ENCODE assay signal across 9 cellular contexts in genomic region chr22:46074771-46075551, GRCh38.
DNase-seq lines count a peak whose midpoint lies in the region; ATAC-seq and TF ChIP-seq lines count a peak whose summit lies in the region.
"Had no signal": no experiment of that assay in that cellular context is flagged by ENCODE, and none has a peak within 500 bp of the region (broad histone marks: within the 10 kb centered on the region; RNA-seq: fewer than 3 reads in every experiment).

No MANE protein-coding gene starts in this region.

- no peaks in the 10 kb centered on the region for H3K27me3 ChIP-seq in CD8-positive, alpha-beta T cell (ENCODE audit: insufficient read depth, low read length)

- no peak for TF ChIP-seq CTCF in CD8-positive, alpha-beta T cell (IDR thresholded peaks at IDR 0.05)

- POLR2A ChIA-PET in CD8-positive, alpha-beta T cell (lab: Charles Lee) = no interaction called here

- no peaks in the 10 kb centered on the region for H3K27me3 Mint-ChIP-seq in activated T-helper 17 cell treated with anti-CD3 and anti-CD28 coated beads, Interleukin-2, amount 50 U/mL, for 72 hours
- H3K27me3 Mint-ChIP-seq in CD8-positive, alpha-beta T cell (ENCODE audit: low read depth) = no peaks in the 10 kb centered on the region
- H3K27me3 Mint-ChIP-seq in stimulated activated naive B cell treated with anti-CD40 and anti-IgM and Interleukin-4, amounts not matched to agents 10 μg/mL and 1 μg/mL and 100 μg/mL, for 72 hours = no peaks in the 10 kb centered on the region

- intact Hi-C loops in left ventricle myocardium superior (cut with micrococcal nuclease) = no loop called here
- intact Hi-C loops in CD8-positive, alpha-beta T cell (cut with DNase I, micrococcal nuclease) = loop anchor here in 1 of 2 experiments (5.0 kb wide), 1 partner anchor 38 kb away; no protein-coding TSS in a partner anchor

- H3K27ac ChIP-seq in CD8-positive, alpha-beta T cell (ENCODE audit: low read depth, low read length) = no peak overlapping the region

- peak; percentile 54 to 64 for DNase-seq in SHP77 (lab: John Stamatoyannopoulos, UW)
- no peak for DNase-seq in SHP77 treated with DMSO at 0.1 percent for 48 hours (lab: John Stamatoyannopoulos, UW)
- DNase-seq in left ventricle myocardium superior = peak; percentile 35
- DNase-seq in superior temporal gyrus (ENCODE audit: extremely low spot score) = peak; percentile 35
- DNase-seq in CD8-positive, alpha-beta T cell = no peak
- no peak for DNase-seq in stimulated activated naive B cell treated with anti-CD40 and anti-IgM and Interleukin-4, amounts not matched to agents 10 μg/mL and 1 μg/mL and 100 μg/mL, for 72 hours
- DNase-seq: CD4-positive, CD25-positive, alpha-beta regulatory T cell had no signal

- H3K36me3 Mint-ChIP-seq in activated T-helper 17 cell treated with anti-CD3 and anti-CD28 coated beads, Interleukin-2, amount 50 U/mL, for 72 hours (ENCODE audit: low read depth) = peaks cover 14% of the 10 kb centered on the region
- peaks cover 4% of the 10 kb centered on the region for H3K36me3 Mint-ChIP-seq in CD8-positive, alpha-beta T cell
- H3K36me3 Mint-ChIP-seq in stimulated activated naive B cell treated with anti-CD40 and anti-IgM and Interleukin-4, amounts not matched to agents 10 μg/mL and 1 μg/mL and 100 μg/mL, for 72 hours = peaks cover 5 to 14% of the 10 kb centered on the region in 2 donors
- H3K36me3 Mint-ChIP-seq: CD4-positive, CD25-positive, alpha-beta regulatory T cell had no signal

- H3K4me3 ChIP-seq in CD8-positive, alpha-beta T cell (ENCODE audit: low read depth, low read length) = no peak overlapping the region

- no peaks in the 10 kb centered on the region for H3K9me3 Mint-ChIP-seq in activated T-helper 17 cell treated with anti-CD3 and anti-CD28 coated beads, Interleukin-2, amount 50 U/mL, for 72 hours
- H3K9me3 Mint-ChIP-seq in CD8-positive, alpha-beta T cell = no peaks in the 10 kb centered on the region
- no peaks in the 10 kb centered on the region for H3K9me3 Mint-ChIP-seq in stimulated activated naive B cell treated with anti-CD40 and anti-IgM and Interleukin-4, amounts not matched to agents 10 μg/mL and 1 μg/mL and 100 μg/mL, for 72 hours
- H3K9me3 Mint-ChIP-seq: CD4-positive, CD25-positive, alpha-beta regulatory T cell had no signal

- peaks cover 20% of the 10 kb centered on the region for H3K4me1 ChIP-seq in CD8-positive, alpha-beta T cell (ENCODE audit: insufficient read depth, low read length)

- ATAC-seq in activated T-helper 17 cell treated with anti-CD3 and anti-CD28 coated beads, Interleukin-2, amount 50 U/mL, for 72 hours (replicated peaks) = no peak
- ATAC-seq in left ventricle myocardium superior (no peak), GM21825 (IDR thresholded peaks at IDR 0.05; ENCODE audit: unreplicated experiment) (no peak)
- ATAC-seq in CD8-positive, alpha-beta T cell = no peak
- no peak for ATAC-seq in stimulated activated naive B cell treated with anti-CD40 and anti-IgM and Interleukin-4, amounts not matched to agents 10 μg/mL and 1 μg/mL and 100 μg/mL, for 72 hours (replicated peaks)

- H3K4me1 Mint-ChIP-seq in activated T-helper 17 cell treated with anti-CD3 and anti-CD28 coated beads, Interleukin-2, amount 50 U/mL, for 72 hours = peaks cover 21% of the 10 kb centered on the region
- H3K4me1 Mint-ChIP-seq in CD8-positive, alpha-beta T cell (ENCODE audit: low read depth) = peaks cover 23% of the 10 kb centered on the region
- peaks cover 13 to 32% of the 10 kb centered on the region in 2 donors for H3K4me1 Mint-ChIP-seq in stimulated activated naive B cell treated with anti-CD40 and anti-IgM and Interleukin-4, amounts not matched to agents 10 μg/mL and 1 μg/mL and 100 μg/mL, for 72 hours

- no peaks in the 10 kb centered on the region for H3K9me3 ChIP-seq in CD8-positive, alpha-beta T cell (ENCODE audit: low read length)

- H3K36me3 ChIP-seq in CD8-positive, alpha-beta T cell (ENCODE audit: insufficient read depth, low read length) = peaks cover 6% of the 10 kb centered on the region

- CTCF ChIA-PET in CD8-positive, alpha-beta T cell (lab: Charles Lee) = interaction anchor here (1.0 to 3.2 kb wide), 4 partner anchors 47 to 79 kb away, joined by 3 to 17 read pairs (median 4); no protein-coding TSS in a partner anchor

- no peak overlapping the region for H3K27ac Mint-ChIP-seq in activated T-helper 17 cell treated with anti-CD3 and anti-CD28 coated beads, Interleukin-2, amount 50 U/mL, for 72 hours
- no peak overlapping the region for H3K27ac Mint-ChIP-seq in CD8-positive, alpha-beta T cell
- no peak overlapping the region for H3K27ac Mint-ChIP-seq in stimulated activated naive B cell treated with anti-CD40 and anti-IgM and Interleukin-4, amounts not matched to agents 10 μg/mL and 1 μg/mL and 100 μg/mL, for 72 hours
- H3K27ac Mint-ChIP-seq: CD4-positive, CD25-positive, alpha-beta regulatory T cell had no signal

- peak overlapping the region; percentile 81 for H3K4me3 Mint-ChIP-seq in activated T-helper 17 cell treated with anti-CD3 and anti-CD28 coated beads, Interleukin-2, amount 50 U/mL, for 72 hours
- H3K4me3 Mint-ChIP-seq in CD8-positive, alpha-beta T cell = no peak overlapping the region
- H3K4me3 Mint-ChIP-seq in stimulated activated naive B cell treated with anti-CD40 and anti-IgM and Interleukin-4, amounts not matched to agents 10 μg/mL and 1 μg/mL and 100 μg/mL, for 72 hours = no peak overlapping the region

Comparison
In these comparisons a context has a peak if more than half of its experiments do, and no peak if none do; other contexts are left out.
1. DNase-seq: peak in SHP77 (2 of 2), left ventricle myocardium superior (single experiment) and superior temporal gyrus (single experiment); none in SHP77 treated with DMSO at 0.1 percent for 48 hours (single experiment), CD8-positive, alpha-beta T cell (0 of 7) and stimulated activated naive B cell treated with anti-CD40 and anti-IgM and Interleukin-4, amounts not matched to agents 10 μg/mL and 1 μg/mL and 100 μg/mL, for 72 hours (single experiment).